In the genomic region with DNA sequence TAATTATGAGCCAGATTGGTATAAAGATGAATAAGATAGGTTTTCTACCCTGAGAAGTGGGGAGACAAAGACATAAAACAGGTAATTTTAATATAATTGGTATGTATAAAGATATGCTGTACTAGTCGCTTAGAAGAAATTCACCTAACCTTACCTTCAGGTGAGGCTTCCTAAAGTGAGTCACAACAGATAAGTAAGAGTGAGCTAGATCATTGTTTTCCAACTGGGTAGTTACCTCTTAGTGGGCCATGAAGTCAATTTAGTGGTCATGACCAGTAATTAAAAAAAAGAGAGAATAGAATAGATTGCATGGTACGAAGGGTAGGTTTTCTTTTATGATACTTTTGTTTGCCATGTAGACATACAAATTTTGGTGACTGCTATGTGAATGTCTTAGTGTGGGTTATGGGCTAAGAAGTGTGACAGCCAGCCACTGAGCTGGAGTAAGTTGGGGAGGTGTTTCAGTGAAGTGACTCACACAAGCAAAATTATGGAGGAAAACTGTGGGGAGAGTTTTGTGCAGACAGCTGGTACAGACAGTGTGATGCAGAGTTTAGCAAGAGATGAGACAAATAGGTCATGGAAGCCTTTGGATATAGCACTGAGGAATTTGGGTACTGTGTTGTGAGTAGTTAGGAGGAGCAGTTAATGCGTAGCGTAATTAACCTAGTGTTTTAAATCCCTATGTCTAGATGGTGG, we compare ENCODE assay signal across 12 cellular contexts. TPM values are rescaled to one million over a fixed set of nuclear protein-coding genes. Genes with fewer than 3 reads are reported as not detected.
DNase-seq lines count a peak whose midpoint lies in the region; ATAC-seq, FAIRE-seq and TF ChIP-seq lines count a peak whose summit lies in the region.
"Had no signal": no experiment of that assay in that cellular context is flagged by ENCODE, and none has a peak within 500 bp of the region (broad histone marks: within the 10 kb centered on the region; RNA-seq: fewer than 3 reads in every experiment).

No MANE protein-coding gene starts in this region.

- no peaks in the 10 kb centered on the region for H3K9me3 Mint-ChIP-seq in CD4-positive, CD25-positive, alpha-beta regulatory T cell
- H3K9me3 Mint-ChIP-seq in astrocyte (ENCODE audit: unreplicated experiment): no peaks in the 10 kb centered on the region
- no peaks in the 10 kb centered on the region for H3K9me3 Mint-ChIP-seq in naive B cell

- TF ChIP-seq CTCF in astrocyte (IDR thresholded peaks at IDR 0.05; ENCODE audit: insufficient read depth, low read depth, low read length): no peak
- no peak for TF ChIP-seq CTCF in body of pancreas (IDR thresholded peaks at IDR 0.05)

- peak overlapping the region; percentile 30 to 94 (median 34) for H3K27ac Mint-ChIP-seq in CD4-positive, CD25-positive, alpha-beta regulatory T cell
- H3K27ac Mint-ChIP-seq in astrocyte (ENCODE audit: unreplicated experiment) (peak overlapping the region; percentile 41), naive B cell (peak overlapping the region in 4 of 6 donors; percentile 0 to 50 (median 24))

- H3K36me3 Mint-ChIP-seq in CD4-positive, CD25-positive, alpha-beta regulatory T cell: peaks cover 44% of the 10 kb centered on the region
- H3K36me3 Mint-ChIP-seq in astrocyte (ENCODE audit: low read depth, unreplicated experiment): no peaks in the 10 kb centered on the region
- H3K36me3 Mint-ChIP-seq in naive B cell: peaks cover 15 to 20% of the 10 kb centered on the region in 2 donors

- DNase-seq in CD4-positive, CD25-positive, alpha-beta regulatory T cell: no peak
- peak; percentile 52 for DNase-seq in HCEC 1CT
- no peak for DNase-seq in astrocyte (ENCODE audit: low read depth)
- DNase-seq in naive B cell: no peak
- no peak for DNase-seq in epidermal melanocyte (ENCODE audit: insufficient read length, low spot score)
- DNase-seq in body of pancreas: no peak
- no peak for DNase-seq in RCC 7860 (ENCODE audit: low spot score)
- DNase-seq in NCI-H1105 treated with DMSO at 0.1 percent for 48 hours (lab: John Stamatoyannopoulos, UW): no peak
- DNase-seq: Kasumi-1; stimulated activated CD4-positive, alpha-beta T cell treated with anti-CD3 and anti-CD28 coated beads, Interleukin-4, amount 100 ng/mL, for 1 hour had no signal

- no peak for TF ChIP-seq POLR2A in body of pancreas (IDR thresholded peaks at IDR 0.05)

- no peak for ATAC-seq in CD4-positive, CD25-positive, alpha-beta regulatory T cell (ENCODE audit: low read depth in 2 of 2)
- ATAC-seq in naive B cell (ENCODE audit: low read depth in 2 of 2): no peak
- no peak for ATAC-seq in body of pancreas

- H2AFZ ChIP-seq in astrocyte (ENCODE audit: low read depth, low read length): no peak overlapping the region

- FAIRE-seq in astrocyte (lab: Jason Lieb, UNC) (no peak), RCC 7860 (lab: Jason Lieb, UNC) (no peak)
- FAIRE-seq: endometrium had no signal

- intact Hi-C loops in body of pancreas (cut with DNase I): no loop called here

- peak overlapping the region in 1 of 4 donors; percentile 13 for H3K4me3 Mint-ChIP-seq in CD4-positive, CD25-positive, alpha-beta regulatory T cell
- no peak overlapping the region for H3K4me3 Mint-ChIP-seq in astrocyte (ENCODE audit: unreplicated experiment)
- H3K4me3 Mint-ChIP-seq in naive B cell: no peak overlapping the region

- peaks cover 16% of the 10 kb centered on the region for H3K4me1 ChIP-seq in CD4-positive, CD25-positive, alpha-beta regulatory T cell (ENCODE audit: control insufficient read depth, insufficient read depth, low read length, poor library complexity, severe bottlenecking)
- H3K4me1 ChIP-seq in astrocyte (ENCODE audit: insufficient read depth, low read length): no peaks in the 10 kb centered on the region
- no peaks in the 10 kb centered on the region for H3K4me1 ChIP-seq in body of pancreas

- no peak overlapping the region for H3K27ac ChIP-seq in CD4-positive, CD25-positive, alpha-beta regulatory T cell (ENCODE audit: insufficient read depth, low read length, poor library complexity, severe bottlenecking)
- H3K27ac ChIP-seq in astrocyte (ENCODE audit: low read depth, low read length) (no peak overlapping the region), body of pancreas (no peak overlapping the region)

- H3K27me3 ChIP-seq in CD4-positive, CD25-positive, alpha-beta regulatory T cell (ENCODE audit: control insufficient read depth, insufficient read depth, low read length): no peaks in the 10 kb centered on the region
- no peaks in the 10 kb centered on the region for H3K27me3 ChIP-seq in astrocyte (ENCODE audit: insufficient read depth, low read length)
- no peaks in the 10 kb centered on the region for H3K27me3 ChIP-seq in body of pancreas

- WGBS in body of pancreas, 2 donors: 94 to 95% methylated on average over 4 of the region's 4 CpGs

- H3K4me3 ChIP-seq in CD4-positive, CD25-positive, alpha-beta regulatory T cell (ENCODE audit: low read depth, low read length): no peak overlapping the region
- H3K4me3 ChIP-seq in astrocyte (ENCODE audit: insufficient read depth, low read depth, low read length): no peak overlapping the region
- no peak overlapping the region for H3K4me3 ChIP-seq in body of pancreas

- peaks cover 52% of the 10 kb centered on the region for H3K36me3 ChIP-seq in CD4-positive, CD25-positive, alpha-beta regulatory T cell (ENCODE audit: control insufficient read depth, insufficient read depth, low read length)
- H3K36me3 ChIP-seq in astrocyte (ENCODE audit: insufficient read depth, low read length) (peaks cover 32% of the 10 kb centered on the region), body of pancreas (replicated peaks in 1 of 2; ENCODE audit: insufficient read depth in 1 of 2, low read depth in 2 of 2) (peaks cover 0 to 8% of the 10 kb centered on the region in 2 donors)

- peaks cover 50% of the 10 kb centered on the region for H4K20me1 ChIP-seq in astrocyte (ENCODE audit: insufficient read depth, low read length)

- no peaks in the 10 kb centered on the region for H3K9me3 ChIP-seq in CD4-positive, CD25-positive, alpha-beta regulatory T cell (ENCODE audit: control insufficient read depth in 2 of 2, low read length in 2 of 2)
- H3K9me3 ChIP-seq in astrocyte (ENCODE audit: insufficient read depth, low read depth, low read length) (no peaks in the 10 kb centered on the region), body of pancreas (no peaks in the 10 kb centered on the region)

- no peaks in the 10 kb centered on the region for H3K27me3 Mint-ChIP-seq in CD4-positive, CD25-positive, alpha-beta regulatory T cell
- H3K27me3 Mint-ChIP-seq in astrocyte (ENCODE audit: low read depth, unreplicated experiment) (no peaks in the 10 kb centered on the region), naive B cell (no peaks in the 10 kb centered on the region)

- no peak overlapping the region for H3K9ac ChIP-seq in astrocyte (ENCODE audit: low read length)

- peaks cover 51% of the 10 kb centered on the region for H3K79me2 ChIP-seq in astrocyte (ENCODE audit: insufficient read depth, low read length)

- H3K4me2 ChIP-seq in astrocyte (ENCODE audit: low read length): no peak overlapping the region

- H3K4me1 Mint-ChIP-seq in CD4-positive, CD25-positive, alpha-beta regulatory T cell: peaks cover 30 to 63% (median 53%) of the 10 kb centered on the region in 4 donors
- H3K4me1 Mint-ChIP-seq in astrocyte (ENCODE audit: low read depth, unreplicated experiment) (peaks cover 10% of the 10 kb centered on the region), naive B cell (peaks cover 12 to 26% (median 15%) of the 10 kb centered on the region in 3 donors)

RNA-seq across cellular contexts. Expression of a gene that starts 8.2 kb away (rescaled TPM):
- 29.0 TPM for total RNA-seq in CD4-positive, CD25-positive, alpha-beta regulatory T cell
- polyA plus RNA-seq in CD4-positive, CD25-positive, alpha-beta regulatory T cell: 10 to 100 TPM; 20.3 to 27.2 (median 25.3) TPM
- total RNA-seq in astrocyte (16.0 and 17.4 TPM in 2 replicates), body of pancreas (10 to 100 TPM; 14.0 to 26.0 TPM)
- polyA plus RNA-seq in naive B cell (ENCODE audit: low read depth in 6 of 6): 10 to 100 TPM; 15.6 to 29.8 (median 24.3) TPM

RNA-seq across cellular contexts. Expression of a gene that starts 24.7 kb away (rescaled TPM):
- total RNA-seq in CD4-positive, CD25-positive, alpha-beta regulatory T cell: 3.7 TPM
- not detected for polyA plus RNA-seq in CD4-positive, CD25-positive, alpha-beta regulatory T cell
- total RNA-seq in astrocyte (not detected in 2 replicates), body of pancreas (not detected)
- under 1 TPM in 2 of 6 donors, not detected in 4; 0.05 to 0.49 TPM for polyA plus RNA-seq in naive B cell (ENCODE audit: low read depth in 6 of 6)
- total RNA-seq: renal cortical epithelial cell had no signal

RNA-seq across cellular contexts. Expression of a gene that starts 44.6 kb away (rescaled TPM):
- total RNA-seq in CD4-positive, CD25-positive, alpha-beta regulatory T cell: 137 TPM
- polyA plus RNA-seq in CD4-positive, CD25-positive, alpha-beta regulatory T cell: 100 to 1,000 TPM; 129 to 179 (median 169) TPM
- total RNA-seq in astrocyte (26.1 and 28.2 TPM in 2 replicates), body of pancreas (10 to 100 TPM; 33.9 to 37.9 TPM)
- 100 to 1,000 TPM in 4 of 6 donors, 10 to 100 TPM in 2; 89.9 to 132 (median 116) TPM for polyA plus RNA-seq in naive B cell (ENCODE audit: low read depth in 6 of 6)
